In genomic region chr12:56337753-56338221, GRCh38 we compare ENCODE assay signal across 9 cellular contexts. TPM values are rescaled to one million over a fixed set of nuclear protein-coding genes. Genes with fewer than 3 reads are reported as not detected.
DNase-seq lines count a peak whose midpoint lies in the region; ATAC-seq and TF ChIP-seq lines count a peak whose summit lies in the region.
"Had no signal": no experiment of that assay in that cellular context is flagged by ENCODE, and none has a peak within 500 bp of the region (broad histone marks: within the 10 kb centered on the region; RNA-seq: fewer than 3 reads in every experiment).

No MANE protein-coding gene starts in this region.

- peak overlapping the region; percentile 42 for H3K4me3 Mint-ChIP-seq in activated naive CD8-positive, alpha-beta T cell treated with anti-CD3 and anti-CD28 coated beads for 36 hours
- H3K4me3 Mint-ChIP-seq in stimulated activated naive CD8-positive, alpha-beta T cell treated with anti-CD3 and anti-CD28 coated beads, Interleukin-15, amount 100 ng/mL, for 72 hours, result peak overlapping the region; percentile 64 to 97

- 85% methylated on average over 8 of the region's 8 CpGs for WGBS in mammary epithelial cell (ENCODE audit: low coverage, missing lambda C conversion rate)
- WGBS in mesenchymal stem cell, result 89% methylated on average over 7 of the region's 8 CpGs
- WGBS in heart right ventricle, 2 donors, result 80 to 83% methylated on average over 8 of the region's 8 CpGs

- H3K27me3 Mint-ChIP-seq in activated naive CD8-positive, alpha-beta T cell treated with anti-CD3 and anti-CD28 coated beads for 36 hours, result peaks cover 4% of the 10 kb centered on the region
- no peaks in the 10 kb centered on the region for H3K27me3 Mint-ChIP-seq in stimulated activated naive CD8-positive, alpha-beta T cell treated with anti-CD3 and anti-CD28 coated beads, Interleukin-15, amount 100 ng/mL, for 72 hours

- DNase-seq in mammary epithelial cell, result no peak
- DNase-seq in breast epithelium (ENCODE audit: low spot score in 2 of 2), result no peak
- DNase-seq in activated naive CD8-positive, alpha-beta T cell treated with anti-CD3 and anti-CD28 coated beads for 36 hours, result no peak
- peak; percentile 35 to 69 for DNase-seq in stimulated activated naive CD8-positive, alpha-beta T cell treated with anti-CD3 and anti-CD28 coated beads, Interleukin-15, amount 100 ng/mL, for 72 hours
- no peak for DNase-seq in mesenchymal stem cell
- DNase-seq in heart right ventricle, result no peak

- no peak for ATAC-seq in stimulated activated naive CD8-positive, alpha-beta T cell treated with anti-CD3 and anti-CD28 coated beads, Interleukin-15, amount 100 ng/mL, for 72 hours
- no peak for ATAC-seq in heart right ventricle

- H4K91ac ChIP-seq in mesenchymal stem cell (ENCODE audit: low read length), result no peak overlapping the region

- in situ Hi-C loops in mammary epithelial cell (cut with MboI; ENCODE audit: low sequenced_read_pairs in 2 of 2), result no loop called here

- peaks cover 21% of the 10 kb centered on the region for H3K36me3 Mint-ChIP-seq in activated naive CD8-positive, alpha-beta T cell treated with anti-CD3 and anti-CD28 coated beads for 36 hours

- H3K18ac ChIP-seq in mesenchymal stem cell (ENCODE audit: low read depth in 1 of 2, low read length in 2 of 2), result no peak overlapping the region

- no peak overlapping the region for H2BK120ac ChIP-seq in mesenchymal stem cell (ENCODE audit: low read depth, low read length)

- peaks cover 23% of the 10 kb centered on the region for H3K4me1 ChIP-seq in mammary epithelial cell (ENCODE audit: insufficient read depth, low read length)
- H3K4me1 ChIP-seq in breast epithelium, result no peaks in the 10 kb centered on the region
- H3K4me1 ChIP-seq in mesenchymal stem cell (ENCODE audit: control insufficient read depth, insufficient read depth, low read depth, low read length), result peaks cover 10% of the 10 kb centered on the region
- peaks cover 5 to 39% (median 8%) of the 10 kb centered on the region in 9 donors for H3K4me1 ChIP-seq in heart right ventricle

- H3K9me3 ChIP-seq in mammary epithelial cell (replicated peaks; ENCODE audit: insufficient read depth, low read length) (no peaks in the 10 kb centered on the region), breast epithelium (no peaks in the 10 kb centered on the region), mesenchymal stem cell (ENCODE audit: control insufficient read depth, low read length) (no peaks in the 10 kb centered on the region), heart right ventricle (no peaks in the 10 kb centered on the region)

- no peak overlapping the region for H3K9ac ChIP-seq in mammary epithelial cell (ENCODE audit: insufficient read depth, low read length)
- H3K9ac ChIP-seq in mesenchymal stem cell (ENCODE audit: low read length), result no peak overlapping the region

- no peak overlapping the region for H2BK5ac ChIP-seq in mesenchymal stem cell (ENCODE audit: low read depth, low read length, poor library complexity, severe bottlenecking)

- no peak overlapping the region for H3K4ac ChIP-seq in mesenchymal stem cell (ENCODE audit: low read depth in 1 of 2, low read length in 2 of 2)

- no peak for TF ChIP-seq CTCF in mammary epithelial cell (conservative IDR thresholded peaks at IDR 0.05 in 1 of 2, IDR thresholded peaks at IDR 0.05 in 1 of 2; ENCODE audit: extremely low read depth in 1 of 2, insufficient read depth in 1 of 2, low read depth in 1 of 2, low read length in 2 of 2)
- TF ChIP-seq CTCF in breast epithelium (IDR thresholded peaks at IDR 0.05), result no peak
- TF ChIP-seq CTCF in heart right ventricle (IDR thresholded peaks at IDR 0.05), result no peak

- H2AFZ ChIP-seq in mammary epithelial cell (ENCODE audit: low read depth, low read length) (peak overlapping the region; percentile 18), mesenchymal stem cell (ENCODE audit: low read depth, low read length) (no peak overlapping the region)

- peak overlapping the region; percentile 52 for H3K27ac ChIP-seq in mammary epithelial cell (ENCODE audit: insufficient read depth, low read depth, low read length)
- no peak overlapping the region for H3K27ac ChIP-seq in breast epithelium
- no peak overlapping the region for H3K27ac ChIP-seq in mesenchymal stem cell (ENCODE audit: low read length, poor library complexity, severe bottlenecking)
- peak overlapping the region in 1 of 10 donors; percentile 86 for H3K27ac ChIP-seq in heart right ventricle

- H2BK15ac ChIP-seq in mesenchymal stem cell (ENCODE audit: low read depth, poor library complexity, severe bottlenecking), result no peak overlapping the region

- H3K27me3 ChIP-seq in mammary epithelial cell (ENCODE audit: insufficient read depth, low read length) (no peaks in the 10 kb centered on the region), breast epithelium (no peaks in the 10 kb centered on the region), mesenchymal stem cell (ENCODE audit: control insufficient read depth in 1 of 2, insufficient read depth in 1 of 2, low read length in 2 of 2) (no peaks in the 10 kb centered on the region), heart right ventricle (no peaks in the 10 kb centered on the region)

- no peak overlapping the region for H4K8ac ChIP-seq in mesenchymal stem cell (ENCODE audit: low read length)

- dilution Hi-C loops in mammary epithelial cell (cut with HindIII; ENCODE audit: low sequenced_read_pairs), result no loop called here

- intact Hi-C loops in mammary epithelial cell (cut with micrococcal nuclease), result no loop called here
- intact Hi-C loops in breast epithelium (cut with DNase I; ENCODE audit: low total_unique reads), result no loop called here
- intact Hi-C loops in heart right ventricle (cut with DNase I), result loop anchor here in 4 of 10 donors (10.0 kb wide), 2 partner anchors 127 to 257 kb away; partner anchors contain the start of gene SPRYD4 (in 4 of the 4)

- H3K4me2 ChIP-seq in mammary epithelial cell (ENCODE audit: insufficient read depth, low read depth, low read length) (peak overlapping the region; percentile 20), mesenchymal stem cell (ENCODE audit: low read length, poor library complexity, severe bottlenecking) (no peak overlapping the region)
- H3K4me2 ChIP-seq: smooth muscle cell had no signal

- H4K20me1 ChIP-seq in mammary epithelial cell (ENCODE audit: insufficient read depth, low read length), result no peaks in the 10 kb centered on the region

- H3K36me3 ChIP-seq in mammary epithelial cell (ENCODE audit: insufficient read depth, low read length), result no peaks in the 10 kb centered on the region
- H3K36me3 ChIP-seq in breast epithelium, result no peaks in the 10 kb centered on the region
- H3K36me3 ChIP-seq in mesenchymal stem cell (ENCODE audit: control insufficient read depth in 1 of 2, insufficient read depth in 2 of 2, low read depth in 1 of 2, low read length in 2 of 2), result peaks cover 6 to 18% of the 10 kb centered on the region in 2 experiments
- peaks cover 0 to 24% (median 7%) of the 10 kb centered on the region in 9 donors for H3K36me3 ChIP-seq in heart right ventricle

- peaks cover 48% of the 10 kb centered on the region for H3K4me1 Mint-ChIP-seq in activated naive CD8-positive, alpha-beta T cell treated with anti-CD3 and anti-CD28 coated beads for 36 hours
- H3K4me1 Mint-ChIP-seq in stimulated activated naive CD8-positive, alpha-beta T cell treated with anti-CD3 and anti-CD28 coated beads, Interleukin-15, amount 100 ng/mL, for 72 hours, result peaks cover 59% of the 10 kb centered on the region

- no peak overlapping the region for H3K14ac ChIP-seq in mesenchymal stem cell (ENCODE audit: low read length in 2 of 2)

- H2AK5ac ChIP-seq in mesenchymal stem cell (ENCODE audit: low read length, severe bottlenecking), result no peak overlapping the region

- H3K4me3 ChIP-seq in mammary epithelial cell (replicated peaks in 1 of 3; ENCODE audit: insufficient read depth in 1 of 3, low read depth in 2 of 3, low read length in 3 of 3) (no peak overlapping the region), breast epithelium (no peak overlapping the region), mesenchymal stem cell (ENCODE audit: insufficient read depth in 1 of 2, low read depth in 1 of 2, low read length in 2 of 2) (no peak overlapping the region), heart right ventricle (no peak overlapping the region)
- H3K4me3 ChIP-seq: smooth muscle cell had no signal

- CTCF ChIA-PET in mammary epithelial cell (lab: Charles Lee; ENCODE audit: low non-redundant PET), result no interaction called here

- H3K9me3 Mint-ChIP-seq in activated naive CD8-positive, alpha-beta T cell treated with anti-CD3 and anti-CD28 coated beads for 36 hours, result no peaks in the 10 kb centered on the region
- H3K9me3 Mint-ChIP-seq in stimulated activated naive CD8-positive, alpha-beta T cell treated with anti-CD3 and anti-CD28 coated beads, Interleukin-15, amount 100 ng/mL, for 72 hours, result no peaks in the 10 kb centered on the region

- peaks cover 4% of the 10 kb centered on the region for H3K79me1 ChIP-seq in mesenchymal stem cell (replicated peaks; ENCODE audit: low read length, poor library complexity, severe bottlenecking)

- TF ChIP-seq POLR2A in breast epithelium (IDR thresholded peaks at IDR 0.05), result no peak

- no TSS peak for BruUV-seq in mammary epithelial cell (replicated peaks; lab: Mats Ljungman, UMichigan)

- H2BK12ac ChIP-seq in mesenchymal stem cell (ENCODE audit: low read length in 2 of 2), result no peak overlapping the region

- no peak overlapping the region for H3K23ac ChIP-seq in mesenchymal stem cell (ENCODE audit: low read length in 2 of 2)

- peak overlapping the region; percentile 96 for H3K27ac Mint-ChIP-seq in activated naive CD8-positive, alpha-beta T cell treated with anti-CD3 and anti-CD28 coated beads for 36 hours
- peak overlapping the region; percentile 93 to 99 for H3K27ac Mint-ChIP-seq in stimulated activated naive CD8-positive, alpha-beta T cell treated with anti-CD3 and anti-CD28 coated beads, Interleukin-15, amount 100 ng/mL, for 72 hours

- H3K79me2 ChIP-seq in mammary epithelial cell (ENCODE audit: insufficient read depth, low read length), result peaks cover 4% of the 10 kb centered on the region

RNA-seq across cellular contexts. Expression of gene IL23A, which starts 0.9 kb away (rescaled TPM):
- total RNA-seq in mammary epithelial cell (1 to 10 TPM in 1 of 2 donors, under 1 TPM in 1; 0.50 to 1.3 TPM), breast epithelium (under 1 TPM in 1 of 3 donors, not detected in 2; 0.88 TPM), heart right ventricle (under 1 TPM in 5 of 10 donors, not detected in 5; 0.23 to 0.57 (median 0.44) TPM)
- polyA plus RNA-seq in mammary epithelial cell (1.1 TPM), heart right ventricle (under 1 TPM in 1 of 2 donors, not detected in 1; 0.20 TPM)
- not detected for polyA minus RNA-seq in mammary epithelial cell
- total RNA-seq in activated naive CD8-positive, alpha-beta T cell treated with anti-CD3 and anti-CD28 coated beads for 36 hours, result 10 to 100 TPM; 20.9 to 22.9 TPM
- 0.06 TPM for polyA plus RNA-seq in mesenchymal stem cell (2013, experiment 1 of 2)
- polyA plus RNA-seq in mesenchymal stem cell (2013, experiment 2 of 2), result not detected
- total RNA-seq: cardiac septum had no signal

RNA-seq across cellular contexts. Expression of gene PAN2, which starts 4.0 kb away (rescaled TPM):
- total RNA-seq in mammary epithelial cell (10 to 100 TPM; 21.0 to 50.8 TPM), breast epithelium (10 to 100 TPM; 44.3 to 84.4 (median 54.1) TPM), heart right ventricle (10 to 100 TPM; 23.6 to 64.4 (median 38.1) TPM)
- polyA plus RNA-seq in mammary epithelial cell (18.3 TPM), heart right ventricle (10 to 100 TPM; 20.6 to 85.3 TPM)
- polyA minus RNA-seq in mammary epithelial cell, result 11.8 TPM
- total RNA-seq in activated naive CD8-positive, alpha-beta T cell treated with anti-CD3 and anti-CD28 coated beads for 36 hours, result 10 to 100 TPM; 32.3 to 34.5 TPM
- 7.4 TPM for polyA plus RNA-seq in mesenchymal stem cell (2013, experiment 1 of 2)
- polyA plus RNA-seq in mesenchymal stem cell (2013, experiment 2 of 2), result 7.1 TPM

RNA-seq across cellular contexts. Expression of gene CNPY2, which starts 22.0 kb away (rescaled TPM):
- total RNA-seq in mammary epithelial cell (100 to 1,000 TPM in 1 of 2 donors, 10 to 100 TPM in 1; 49.3 to 114 TPM), breast epithelium (10 to 100 TPM; 69.9 to 86.1 (median 85.9) TPM), heart right ventricle (10 to 100 TPM; 22.3 to 51.0 (median 38.7) TPM)
- polyA plus RNA-seq in mammary epithelial cell (108 TPM), heart right ventricle (10 to 100 TPM; 76.2 to 88.2 TPM)
- 106 TPM for polyA minus RNA-seq in mammary epithelial cell
- total RNA-seq in activated naive CD8-positive, alpha-beta T cell treated with anti-CD3 and anti-CD28 coated beads for 36 hours, result 100 to 1,000 TPM; 133 to 142 TPM
- 199 TPM for polyA plus RNA-seq in mesenchymal stem cell (2013, experiment 1 of 2)
- polyA plus RNA-seq in mesenchymal stem cell (2013, experiment 2 of 2), result 210 TPM

RNA-seq across cellular contexts. Expression of gene STAT2, which starts 22.1 kb away (rescaled TPM):
- total RNA-seq in mammary epithelial cell (100 to 1,000 TPM in 1 of 2 donors, 10 to 100 TPM in 1; 93.1 to 231 TPM), breast epithelium (100 to 1,000 TPM; 198 to 207 (median 198) TPM), heart right ventricle (100 to 1,000 TPM in 1 of 10 donors, 10 to 100 TPM in 9; 30.8 to 107 (median 38.7) TPM)
- polyA plus RNA-seq in mammary epithelial cell (32.4 TPM), heart right ventricle (10 to 100 TPM; 16.9 to 52.6 TPM)
- 50.0 TPM for polyA minus RNA-seq in mammary epithelial cell
- 100 to 1,000 TPM; 101 to 102 TPM for total RNA-seq in activated naive CD8-positive, alpha-beta T cell treated with anti-CD3 and anti-CD28 coated beads for 36 hours
- polyA plus RNA-seq in mesenchymal stem cell (2013, experiment 1 of 2), result 111 TPM
- 103 TPM for polyA plus RNA-seq in mesenchymal stem cell (2013, experiment 2 of 2)

RNA-seq across cellular contexts. Expression of gene APOF, which starts 24.9 kb away (rescaled TPM):
- total RNA-seq in mammary epithelial cell, result not detected
- polyA plus RNA-seq in mammary epithelial cell, result not detected
- not detected for polyA minus RNA-seq in mammary epithelial cell
- total RNA-seq in breast epithelium, result not detected
- not detected for total RNA-seq in activated naive CD8-positive, alpha-beta T cell treated with anti-CD3 and anti-CD28 coated beads for 36 hours
- polyA plus RNA-seq in mesenchymal stem cell (2013, experiment 1 of 2), result not detected
- polyA plus RNA-seq in mesenchymal stem cell (2013, experiment 2 of 2), result not detected
- total RNA-seq in heart right ventricle, result not detected
- not detected for polyA plus RNA-seq in heart right ventricle
- total RNA-seq: cardiac septum, mononuclear cell, smooth muscle cell had no signal
- polyA plus RNA-seq: smooth muscle cell had no signal

Comparison
In these comparisons a context has a peak if more than half of its experiments do, and no peak if none do; other contexts are left out.
1. DNase-seq: peak in stimulated activated naive CD8-positive, alpha-beta T cell treated with anti-CD3 and anti-CD28 coated beads, Interleukin-15, amount 100 ng/mL, for 72 hours (2 of 2); none in mammary epithelial cell (single experiment), breast epithelium (0 of 2), activated naive CD8-positive, alpha-beta T cell treated with anti-CD3 and anti-CD28 coated beads for 36 hours (single experiment), mesenchymal stem cell (single experiment) and heart right ventricle (0 of 2).
2. RNA of gene IL23A, which starts 0.9 kb away (total RNA-seq): 20.9 to 22.9 TPM in activated naive CD8-positive, alpha-beta T cell treated with anti-CD3 and anti-CD28 coated beads for 36 hours; 0.50 to 1.3 TPM in mammary epithelial cell, 0.23 to 0.57 TPM in heart right ventricle and 0.88 TPM in breast epithelium; every median in the first group is over 4 times any median in the second.